8 cellular contexts compared by ENCODE assay signal in the genomic region with DNA sequence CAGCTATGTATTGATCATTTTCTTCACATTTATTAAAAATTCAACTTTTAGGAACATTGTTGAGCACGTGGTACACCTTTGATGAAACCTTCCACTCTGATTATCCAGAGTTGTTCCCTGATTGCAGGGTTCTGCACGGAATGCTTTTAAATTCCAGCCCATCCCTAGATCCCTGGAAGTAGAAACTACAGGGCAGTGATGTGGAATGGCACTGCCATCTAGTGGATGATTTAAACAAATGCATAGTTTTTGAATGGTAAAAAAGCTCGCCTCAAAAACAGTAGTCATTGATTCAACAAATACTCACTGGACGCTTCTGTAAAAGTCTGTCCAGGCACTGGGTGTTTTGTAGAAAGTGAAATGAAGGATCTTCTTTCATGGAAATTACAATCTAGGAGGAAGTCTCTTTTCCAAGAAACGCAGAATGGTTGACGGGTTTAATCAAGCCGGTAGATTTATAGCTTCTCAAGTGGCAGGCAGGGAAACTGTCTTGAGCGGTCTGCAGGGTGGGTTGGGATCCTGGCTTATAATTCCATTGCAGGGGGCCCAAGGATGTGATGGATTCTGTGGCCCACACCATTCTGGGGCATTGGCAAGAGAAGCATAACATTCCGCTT.
DNase-seq lines count a peak whose midpoint lies in the region; ATAC-seq and TF ChIP-seq lines count a peak whose summit lies in the region.

No MANE protein-coding gene starts in this region.

- TF ChIP-seq CTCF in brain (conservative IDR thresholded peaks at IDR 0.05) (peak; percentile 80 to 83), tibial artery (IDR thresholded peaks at IDR 0.05) (peak; percentile 75 to 85)

- H3K27ac Mint-ChIP-seq in brain, result peak overlapping the region in 2 of 5 experiments; percentile 35 to 72

- no peak overlapping the region for H3K4me3 ChIP-seq in tibial artery

- peaks cover 0 to 13% (median 7%) of the 10 kb centered on the region in 4 donors for H3K4me1 ChIP-seq in tibial artery

- DNase-seq in AML-193 (lab: John Stamatoyannopoulos, UW) (peak; percentile 29 to 47), NCI-H2227 treated with DMSO at 0.1 percent for 48 hours (lab: John Stamatoyannopoulos, UW) (peak; percentile 22), iris pigment epithelial cell (ENCODE audit: low read depth) (peak; percentile 52), tibial artery (no peak), T-helper 9 cell (no peak)

- H3K36me3 Mint-ChIP-seq in brain, result no peaks in the 10 kb centered on the region

- H3K4me3 Mint-ChIP-seq in brain, result no peak overlapping the region

- peak; percentile 46 for ATAC-seq in GM18498 (IDR thresholded peaks at IDR 0.05; ENCODE audit: unreplicated experiment)
- no peak for ATAC-seq in HG02642 (IDR thresholded peaks at IDR 0.05; ENCODE audit: poor library complexity, unreplicated experiment)

- H3K27me3 Mint-ChIP-seq in brain, result peaks cover 6% of the 10 kb centered on the region

- peaks cover 0 to 6% (median 0%) of the 10 kb centered on the region in 3 donors for H3K36me3 ChIP-seq in tibial artery

- H3K9me3 Mint-ChIP-seq in brain, result no peaks in the 10 kb centered on the region

- peaks cover 24% of the 10 kb centered on the region for H3K4me1 Mint-ChIP-seq in brain

- H3K9me3 ChIP-seq in tibial artery, result no peaks in the 10 kb centered on the region

- intact Hi-C loops in tibial artery (cut with DNase I; ENCODE audit: low total_unique reads), result no loop called here

- H3K27me3 ChIP-seq in tibial artery, result no peaks in the 10 kb centered on the region

- no peak overlapping the region for H3K27ac ChIP-seq in tibial artery

Comparison
In these comparisons a context has a peak if more than half of its experiments do, and no peak if none do; other contexts are left out.
1. DNase-seq: peak in AML-193 (2 of 2), NCI-H2227 treated with DMSO at 0.1 percent for 48 hours (single experiment) and iris pigment epithelial cell (single experiment); none in tibial artery (0 of 2) and T-helper 9 cell (single experiment).